ENCODE assay signal across 10 cellular contexts in genomic region chr16:49000594-49000993, GRCh38.
A peak's percentile ranks its signal among the peaks of the same experiment; 100 is the strongest.
DNase-seq lines count a peak whose midpoint lies in the region; ATAC-seq and TF ChIP-seq lines count a peak whose summit lies in the region.
"Had no signal": no experiment of that assay in that cellular context is flagged by ENCODE, and none has a peak within 500 bp of the region (broad histone marks: within the 10 kb centered on the region; RNA-seq: fewer than 3 reads in every experiment).

No MANE protein-coding gene starts in this region.

- intact Hi-C loops in psoas muscle (cut with DNase I), result no loop called here

- DNase-seq in DMS53 (lab: John Stamatoyannopoulos, UW) (peak; percentile 26), DMS53 treated with DMSO at 0.1 percent for 48 hours (lab: John Stamatoyannopoulos, UW; ENCODE audit: unreplicated experiment) (no peak), NCI-H1105 treated with DMSO at 0.1 percent for 48 hours (lab: John Stamatoyannopoulos, UW) (peak; percentile 48), endodermal cell (peak; percentile 68), psoas muscle (no peak), SKM-1 (lab: John Stamatoyannopoulos, UW; ENCODE audit: unreplicated experiment) (no peak)
- DNase-seq in activated T-cell treated with anti-CD3 and anti-CD28 coated beads, Interleukin-2, amount 50 U/mL, for 24 hours, result no peak

- no peaks in the 10 kb centered on the region for H3K9me3 Mint-ChIP-seq in endodermal cell
- H3K9me3 Mint-ChIP-seq in activated T-cell treated with anti-CD3 and anti-CD28 coated beads, Interleukin-2, amount 50 U/mL, for 24 hours, result peaks cover 3% of the 10 kb centered on the region
- H3K9me3 Mint-ChIP-seq: activated T-helper 1 cell treated with anti-CD3 and anti-CD28 coated beads, Interleukin-12 subunit alpha, Interleukin-12 subunit beta, Interleukin-2, Interleukin-4 antibody, amounts not matched to agents 30 ng/mL and 10 ng/mL and 1 ng/mL, durations not matched to agents 14 hours and 24 hours and 36 hours had no signal

- no peaks in the 10 kb centered on the region for H3K27me3 ChIP-seq in endodermal cell (ENCODE audit: control insufficient read depth, insufficient read depth, low read length, poor library complexity, severe bottlenecking)
- no peaks in the 10 kb centered on the region for H3K27me3 ChIP-seq in psoas muscle (ENCODE audit: insufficient read depth in 3 of 3, low read length in 2 of 3)

- no peak overlapping the region for H3K9ac ChIP-seq in endodermal cell (ENCODE audit: extremely low read depth, low read length, poor library complexity, severe bottlenecking)

- WGBS in endodermal cell (ENCODE audit: insufficient coverage in 1 of 2, insufficient read length in 1 of 2), 2 experiments, result 36% methylated on average over 10 of the region's 10 CpGs; no CpG with 5 or more reads in 1 of the 2 experiments
- 25 to 32% (median 26%) methylated on average over 9 to 10 of the region's 10 CpGs for WGBS in psoas muscle, 3 donors

- TF ChIP-seq CTCF in endodermal cell (conservative IDR thresholded peaks at IDR 0.05) (peak; percentile 87), psoas muscle (IDR thresholded peaks at IDR 0.05) (peak; percentile 39)

- peaks cover 3% of the 10 kb centered on the region for H3K4me1 Mint-ChIP-seq in endodermal cell
- no peaks in the 10 kb centered on the region for H3K4me1 Mint-ChIP-seq in activated T-cell treated with anti-CD3 and anti-CD28 coated beads, Interleukin-2, amount 50 U/mL, for 24 hours (ENCODE audit: low read depth)

- no peak overlapping the region for H3K27ac ChIP-seq in endodermal cell (ENCODE audit: low read depth, low read length)
- H3K27ac ChIP-seq in psoas muscle, result no peak overlapping the region
- H3K27ac ChIP-seq: epithelial cell of prostate had no signal

- H3K4me3 ChIP-seq in endodermal cell (ENCODE audit: low read length) (no peak overlapping the region), psoas muscle (no peak overlapping the region)

- no peak for ATAC-seq in psoas muscle
- no peak for ATAC-seq in HG03520 (IDR thresholded peaks at IDR 0.05; ENCODE audit: unreplicated experiment)

- H3K36me3 ChIP-seq in endodermal cell (ENCODE audit: control insufficient read depth, insufficient read depth, low read length) (no peaks in the 10 kb centered on the region), psoas muscle (ENCODE audit: insufficient read depth in 1 of 2, low read depth in 1 of 2) (no peaks in the 10 kb centered on the region)

- H3K9me3 ChIP-seq in endodermal cell (ENCODE audit: control insufficient read depth, low read length) (no peaks in the 10 kb centered on the region), psoas muscle (no peaks in the 10 kb centered on the region)

- H3K4me3 Mint-ChIP-seq in endodermal cell, result no peak overlapping the region
- no peak overlapping the region for H3K4me3 Mint-ChIP-seq in activated T-cell treated with anti-CD3 and anti-CD28 coated beads, Interleukin-2, amount 50 U/mL, for 24 hours
- H3K4me3 Mint-ChIP-seq: activated T-helper 1 cell treated with anti-CD3 and anti-CD28 coated beads, Interleukin-12 subunit alpha, Interleukin-12 subunit beta, Interleukin-2, Interleukin-4 antibody, amounts not matched to agents 30 ng/mL and 10 ng/mL and 1 ng/mL, durations not matched to agents 14 hours and 24 hours and 36 hours had no signal

- peaks cover 11% of the 10 kb centered on the region for H3K27me3 Mint-ChIP-seq in endodermal cell (ENCODE audit: insufficient read depth)
- H3K27me3 Mint-ChIP-seq in activated T-cell treated with anti-CD3 and anti-CD28 coated beads, Interleukin-2, amount 50 U/mL, for 24 hours, result no peaks in the 10 kb centered on the region

- H3K4me1 ChIP-seq in endodermal cell (ENCODE audit: control insufficient read depth, insufficient read depth, low read length), result peaks cover 7% of the 10 kb centered on the region
- H3K4me1 ChIP-seq in psoas muscle, result no peaks in the 10 kb centered on the region

- no peaks in the 10 kb centered on the region for H3K36me3 Mint-ChIP-seq in endodermal cell (ENCODE audit: low read depth)
- H3K36me3 Mint-ChIP-seq in activated T-cell treated with anti-CD3 and anti-CD28 coated beads, Interleukin-2, amount 50 U/mL, for 24 hours (ENCODE audit: low read depth), result no peaks in the 10 kb centered on the region

- no peak overlapping the region for H3K27ac Mint-ChIP-seq in endodermal cell
- H3K27ac Mint-ChIP-seq in activated T-cell treated with anti-CD3 and anti-CD28 coated beads, Interleukin-2, amount 50 U/mL, for 24 hours, result no peak overlapping the region
- H3K27ac Mint-ChIP-seq: activated T-helper 1 cell treated with anti-CD3 and anti-CD28 coated beads, Interleukin-12 subunit alpha, Interleukin-12 subunit beta, Interleukin-2, Interleukin-4 antibody, amounts not matched to agents 30 ng/mL and 10 ng/mL and 1 ng/mL, durations not matched to agents 14 hours and 24 hours and 36 hours had no signal

Comparison
In these comparisons a context has a peak if more than half of its experiments do, and no peak if none do; other contexts are left out.
1. DNase-seq: peak in DMS53 (single experiment), NCI-H1105 treated with DMSO at 0.1 percent for 48 hours (single experiment) and endodermal cell (single experiment); none in DMS53 treated with DMSO at 0.1 percent for 48 hours (single experiment), psoas muscle (0 of 2), SKM-1 (single experiment) and activated T-cell treated with anti-CD3 and anti-CD28 coated beads, Interleukin-2, amount 50 U/mL, for 24 hours (single experiment).